11 cellular contexts compared by ENCODE assay signal in the genomic region with DNA sequence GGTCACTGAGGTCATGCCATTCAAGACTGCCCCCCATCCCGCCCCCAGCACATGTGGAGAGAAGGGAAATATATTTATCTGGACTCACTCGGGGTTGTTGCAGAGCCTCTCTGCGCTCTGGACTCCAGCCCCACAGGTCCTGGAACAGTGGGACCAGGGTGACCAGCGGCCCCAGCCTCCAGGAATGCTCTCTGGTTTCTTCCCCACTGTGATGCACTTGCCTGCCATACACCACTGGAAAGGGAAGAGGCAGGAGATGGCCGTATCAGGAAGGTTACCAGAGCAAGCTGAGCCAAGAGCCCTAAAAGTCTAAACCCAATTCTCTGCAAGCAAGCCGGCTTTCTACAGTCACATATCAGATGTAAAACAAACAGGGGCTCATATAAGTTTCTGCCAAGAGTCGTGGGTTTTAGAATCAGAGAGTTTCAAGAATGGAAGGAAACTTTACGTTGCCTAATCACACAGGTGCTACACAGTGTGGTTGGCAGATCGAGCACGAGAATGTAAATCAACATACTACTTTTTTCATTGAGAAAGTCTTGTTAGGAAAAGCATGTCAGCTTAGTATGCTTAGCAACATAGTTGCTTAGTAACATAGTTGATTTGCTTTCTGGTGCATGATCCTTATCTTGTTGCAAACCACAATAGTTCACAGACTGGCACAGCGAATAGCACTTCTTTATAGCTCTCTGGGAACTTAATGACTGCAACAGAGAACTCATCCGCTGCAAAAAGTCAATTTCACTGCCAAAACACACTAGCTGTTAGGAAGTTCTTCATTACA.
DNase-seq lines count a peak whose midpoint lies in the region; ATAC-seq, FAIRE-seq and TF ChIP-seq lines count a peak whose summit lies in the region.
"Had no signal": no experiment of that assay in that cellular context is flagged by ENCODE, and none has a peak within 500 bp of the region (broad histone marks: within the 10 kb centered on the region; RNA-seq: fewer than 3 reads in every experiment).

No MANE protein-coding gene starts in this region.

- ATAC-seq in HG02938 (IDR thresholded peaks at IDR 0.05; ENCODE audit: unreplicated experiment) = peak; percentile 59
- ATAC-seq in T-helper 17 cell = peak; percentile 91
- no peak for ATAC-seq in activated CD4-positive, CD25-positive, alpha-beta regulatory T cell treated with anti-CD3 and anti-CD28 coated beads, Interleukin-2, amount 50 U/mL, for 24 hours
- no peak for ATAC-seq in HG03520 (IDR thresholded peaks at IDR 0.05; ENCODE audit: unreplicated experiment)

- H3K36me3 ChIP-seq in spleen = no peaks in the 10 kb centered on the region

- no peaks in the 10 kb centered on the region for H3K4me1 Mint-ChIP-seq in T-helper 17 cell

- 47 to 56% (median 49%) methylated on average over 12 of the region's 12 CpGs for WGBS in spleen, 5 donors

- H3K4me1 ChIP-seq in spleen = no peaks in the 10 kb centered on the region

- intact Hi-C loops in spleen (cut with DNase I; ENCODE audit: low total_unique reads) = no loop called here

- H3K27me3 Mint-ChIP-seq in T-helper 17 cell = no peaks in the 10 kb centered on the region

- peak; percentile 68 for FAIRE-seq in GM12892 (lab: Jason Lieb, UNC)

- H3K36me3 Mint-ChIP-seq in T-helper 17 cell (ENCODE audit: low read depth) = no peaks in the 10 kb centered on the region

- DNase-seq in GM12892 (ENCODE audit: insufficient read length) (no peak), T-helper 17 cell (no peak), lung microvascular endothelial cell (ENCODE audit: low read depth in 2 of 2) (peak; percentile 4 to 28), KG1 (lab: John Stamatoyannopoulos, UW) (no peak), spleen (no peak)
- DNase-seq: hypothalamus, posterior cingulate gyrus, T1000 had no signal

- H3K27ac ChIP-seq in spleen = no peak overlapping the region

- H3K9me3 ChIP-seq in T-helper 17 cell (ENCODE audit: control insufficient read depth, low read length, poor library complexity, severe bottlenecking) = no peaks in the 10 kb centered on the region
- peaks cover 0 to 16% (median 6%) of the 10 kb centered on the region in 8 donors for H3K9me3 ChIP-seq in spleen

- no peak for TF ChIP-seq POLR2A in GM12892 (IDR thresholded peaks at IDR 0.05; ENCODE audit: low read depth, low read length)
- no peak for TF ChIP-seq POLR2A in spleen (IDR thresholded peaks at IDR 0.05)

- TF ChIP-seq CTCF in spleen (IDR thresholded peaks at IDR 0.05 in 8 of 11, conservative IDR thresholded peaks at IDR 0.05 in 3 of 11) = no peak

- H3K27ac Mint-ChIP-seq in T-helper 17 cell = no peak overlapping the region

- no peak overlapping the region for H3K4me3 Mint-ChIP-seq in T-helper 17 cell

- no peak overlapping the region for H3K4me3 ChIP-seq in spleen

- no peaks in the 10 kb centered on the region for H3K27me3 ChIP-seq in spleen (replicated peaks in 1 of 7)

Comparison
In these comparisons a context has a peak if more than half of its experiments do, and no peak if none do; other contexts are left out.
1. DNase-seq: peak in lung microvascular endothelial cell (2 of 2); none in GM12892 (single experiment), T-helper 17 cell (0 of 3), KG1 (single experiment) and spleen (single experiment).
2. ATAC-seq: peak in HG02938 (single experiment) and T-helper 17 cell (single experiment); none in activated CD4-positive, CD25-positive, alpha-beta regulatory T cell treated with anti-CD3 and anti-CD28 coated beads, Interleukin-2, amount 50 U/mL, for 24 hours (0 of 2) and HG03520 (single experiment).